In the genomic region with DNA sequence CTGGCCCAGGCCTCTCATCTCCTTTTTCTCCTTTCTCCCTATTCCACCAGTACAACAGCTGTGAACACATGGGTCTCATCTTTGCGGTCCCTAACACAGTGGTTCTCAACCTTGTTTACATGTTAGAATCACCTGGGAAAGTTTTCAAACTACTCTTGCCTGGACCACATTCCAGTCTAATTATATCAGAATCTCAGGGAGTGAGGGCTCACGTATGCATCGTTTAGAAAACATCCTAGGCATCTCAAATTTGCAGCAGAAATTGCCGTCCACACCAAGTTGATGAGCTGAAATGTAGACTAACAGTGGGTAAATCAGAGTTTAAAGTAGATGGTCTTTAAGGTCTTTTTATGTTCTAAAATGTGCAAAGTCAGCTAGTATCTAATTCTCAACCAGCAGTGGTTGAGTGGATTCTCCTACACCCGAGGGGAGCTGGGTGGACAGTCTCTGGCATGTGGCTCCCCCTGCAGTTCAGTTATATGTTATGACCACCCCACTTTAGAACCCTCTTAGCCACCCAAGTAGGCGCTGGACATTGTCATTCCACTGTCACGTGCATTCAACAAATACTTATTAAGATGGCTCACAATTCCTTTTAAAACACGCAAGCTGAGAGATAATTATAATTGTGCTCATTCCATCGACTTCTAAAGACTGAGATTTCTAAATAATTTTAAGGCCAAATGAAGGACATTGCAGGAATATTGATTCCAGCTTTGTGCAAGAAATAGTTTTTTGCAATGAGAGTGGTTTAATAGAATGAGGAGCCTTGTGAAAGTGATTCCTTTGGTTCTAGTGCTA, we compare ENCODE assay signal across 16 cellular contexts. TPM values are rescaled to one million over a fixed set of nuclear protein-coding genes. Genes with fewer than 3 reads are reported as not detected.
A peak's percentile ranks its signal among the peaks of the same experiment; 100 is the strongest.
DNase-seq lines count a peak whose midpoint lies in the region; TF ChIP-seq lines count a peak whose summit lies in the region.
"Not testable (repeated sequence)": the region's sequence is repeated elsewhere in the genome, so short reads cannot be mapped to it uniquely, and the experiment has no call there.
"Had no signal": no experiment of that assay in that cellular context is flagged by ENCODE, and none has a peak within 500 bp of the region (broad histone marks: within the 10 kb centered on the region; RNA-seq: fewer than 3 reads in every experiment).

No MANE protein-coding gene starts in this region.

- BruUV-seq in OCI-LY7 (replicated peaks; lab: Mats Ljungman, UMichigan) = not testable (repeated sequence)

- not testable (repeated sequence) for H3K36me3 Mint-ChIP-seq in type B pancreatic cell

- H3K36me3 ChIP-seq in BJ (ENCODE audit: control insufficient read depth, insufficient read depth, low read length); GM23248 (ENCODE audit: low read depth); OCI-LY7 (ENCODE audit: insufficient read depth, low read length); adipocyte (ENCODE audit: control insufficient read depth, insufficient read depth, low read length, severe bottlenecking); hepatocyte (replicated peaks; ENCODE audit: insufficient read depth, low read depth): not testable (repeated sequence)

- H3K27ac Mint-ChIP-seq in type B pancreatic cell = not testable (repeated sequence)

- in situ Hi-C loops in GM23248 (cut with MboI) = not testable (repeated sequence)

- H3K9ac ChIP-seq in GM23248; adipocyte (ENCODE audit: low read length): not testable (repeated sequence)

- not testable (repeated sequence) for H4K20me1 ChIP-seq in GM23248 (ENCODE audit: insufficient read depth); OCI-LY7 (ENCODE audit: insufficient read depth, low read length); hepatocyte (ENCODE audit: insufficient read depth, poor library complexity, severe bottlenecking)

- DNase-seq in BJ (ENCODE audit: low read depth) (peak; percentile 4), GM23248 (peak; percentile 42), adipocyte (ENCODE audit: low read depth) (peak; percentile 34), choroid plexus epithelial cell (ENCODE audit: low read depth) (peak; percentile 43), myocyte (ENCODE audit: low read depth) (peak; percentile 22)
- DNase-seq in OCI-LY7 (ENCODE audit: low spot score); hepatocyte (ENCODE audit: low spot score); type B pancreatic cell (ENCODE audit: extremely low spot score, unreplicated experiment): not testable (repeated sequence)

- not testable (repeated sequence) for H3K9me3 ChIP-seq in GM23248 (ENCODE audit: low read depth); OCI-LY7 (ENCODE audit: low read length); adipocyte (ENCODE audit: control insufficient read depth, low read length); hepatocyte (ENCODE audit: low read depth)

- peak overlapping the region; percentile 56 for H2AFZ ChIP-seq in GM23248
- H2AFZ ChIP-seq in OCI-LY7 (ENCODE audit: low read length); hepatocyte: not testable (repeated sequence)

- POLR2A ChIA-PET in BJ (lab: Charles Lee); OCI-LY7 (lab: Charles Lee): not testable (repeated sequence)

- H3F3A ChIP-seq in GM23248 (ENCODE audit: insufficient read depth) = peaks cover 20% of the 10 kb centered on the region; the same call in 1 of the 2 replicates

- peak overlapping the region; percentile 47 for H3K27ac ChIP-seq in GM23248
- not testable (repeated sequence) for H3K27ac ChIP-seq in OCI-LY7 (ENCODE audit: low read depth, low read length, poor library complexity, severe bottlenecking); hepatocyte

- not testable (repeated sequence) for H3K4me1 Mint-ChIP-seq in type B pancreatic cell (ENCODE audit: unreplicated experiment)

- H3K4me1 ChIP-seq in GM23248 (ENCODE audit: insufficient read depth) = peaks cover 15% of the 10 kb centered on the region
- not testable (repeated sequence) for H3K4me1 ChIP-seq in OCI-LY7 (ENCODE audit: insufficient read depth, low read length, poor library complexity, severe bottlenecking); adipocyte (ENCODE audit: control insufficient read depth, insufficient read depth, low read length); hepatocyte (ENCODE audit: insufficient read depth)

- intact Hi-C loops in OCI-LY7 (cut with micrococcal nuclease; ENCODE audit: unreplicated experiment) = not testable (repeated sequence)

- not testable (repeated sequence) for H3K4me3 ChIP-seq in BJ (ENCODE audit: low read depth, low read length); GM23248; OCI-LY7 (ENCODE audit: low read depth, low read length, poor library complexity, severe bottlenecking); adipocyte (ENCODE audit: low read length); choroid plexus epithelial cell (ENCODE audit: low read depth, low read length); hepatocyte

- peak; percentile 32 for TF ChIP-seq CTCF in BJ (IDR thresholded peaks at IDR 0.05; ENCODE audit: insufficient read depth, low read depth, low read length)
- peak; percentile 52 for TF ChIP-seq CTCF in OCI-LY7 (conservative IDR thresholded peaks at IDR 0.05; ENCODE audit: low read length)
- TF ChIP-seq CTCF in choroid plexus epithelial cell (conservative IDR thresholded peaks at IDR 0.05; ENCODE audit: low read depth, low read length) = peak; percentile 41
- TF ChIP-seq CTCF in hepatocyte (IDR thresholded peaks at IDR 0.05; ENCODE audit: poor library complexity) = peak; percentile 20
- TF ChIP-seq CTCF in type B pancreatic cell (conservative IDR thresholded peaks at IDR 0.05) = peak; percentile 56

- H3K27me3 ChIP-seq in BJ (ENCODE audit: control insufficient read depth, insufficient read depth, low read length); GM23248 (replicated peaks; ENCODE audit: insufficient read depth); adipocyte (replicated peaks; ENCODE audit: control insufficient read depth, insufficient read depth, low read length); hepatocyte: not testable (repeated sequence)

- CTCF ChIA-PET in BJ (lab: Yijun Ruan, JAX) = interaction anchor here (0.6 to 6.5 kb wide), 9 partner anchors 12 to 27 kb away, joined by 3 to 37 read pairs (median 4); a partner anchor contains a TSS
- CTCF ChIA-PET in OCI-LY7 (lab: Charles Lee; ENCODE audit: unreplicated experiment) = not testable (repeated sequence)

- H3K9me2 ChIP-seq in GM23248 (ENCODE audit: insufficient read depth); OCI-LY7 (ENCODE audit: insufficient read depth, low read length); hepatocyte (replicated peaks; ENCODE audit: insufficient read depth): not testable (repeated sequence)

- WGBS in GM23248 (ENCODE audit: low coverage in 1 of 2, low lambda C conversion rate in 2 of 2, missing lambda C conversion rate in 2 of 2), 2 experiments = 35 to 37% methylated on average over 9 of the region's 9 CpGs
- 46% methylated on average over 9 of the region's 9 CpGs for WGBS in hepatocyte (ENCODE audit: low lambda C conversion rate, missing lambda C conversion rate)

- not testable (repeated sequence) for H3K27me3 Mint-ChIP-seq in type B pancreatic cell

- not testable (repeated sequence) for H3K4me3 Mint-ChIP-seq in type B pancreatic cell

- not testable (repeated sequence) for H3K9me3 Mint-ChIP-seq in type B pancreatic cell

- peak overlapping the region; percentile 28 for H3K4me2 ChIP-seq in GM23248 (ENCODE audit: unreplicated experiment)
- not testable (repeated sequence) for H3K4me2 ChIP-seq in OCI-LY7 (ENCODE audit: low read length); hepatocyte

- H3K79me2 ChIP-seq in GM23248 (ENCODE audit: insufficient read depth); OCI-LY7 (ENCODE audit: insufficient read depth, low read depth, low read length); hepatocyte: not testable (repeated sequence)

RNA-seq across cellular contexts. Expression of a gene that starts 3.8 kb away (rescaled TPM):
- polyA plus RNA-seq in BJ (2011; rRNA removed) = not detected in 2 replicates
- polyA minus RNA-seq in BJ (2011; rRNA and poly(A)+ RNA removed) = not detected in 2 replicates
- total RNA-seq in GM23248 (2014; rRNA removed; shearing (Covaris generic)) = not detected in 2 replicates
- not detected in 2 replicates for polyA plus RNA-seq in GM23248 (2016; fragmentation: Nextera tagmentation; extraction: Ambion mirVana)
- not detected in 2 replicates for total RNA-seq in OCI-LY7 (2014; rRNA removed; shearing (Covaris generic))
- total RNA-seq in OCI-LY7 (2022) = not detected in 2 replicates
- 1.4 and 2.8 TPM in 2 replicates for total RNA-seq in hepatocyte
- 0.84 TPM in 1 of 2 replicates, not detected in the other for polyA plus RNA-seq in hepatocyte
- not detected in 2 replicates for total RNA-seq in myocyte
- polyA plus RNA-seq in myocyte (2012) = not detected
- not detected in 2 replicates for total RNA-seq in type B pancreatic cell (ENCODE audit: low replicate concordance)
- total RNA-seq: glomerular endothelial cell; left lobe of liver; prostate gland; suprapubic skin; T-helper 1 cell treated with Interleukin-12 subunit alpha and Interleukin-12 subunit beta and Interleukin-4 antibody, amounts not matched to agents 30 ng/mL and 1 ng/mL, for 36 hours; vagina had no signal
- polyA plus RNA-seq: neural cell had no signal

RNA-seq across cellular contexts. Expression of a gene that starts 12.1 kb away (rescaled TPM):
- not detected in 2 replicates for polyA plus RNA-seq in BJ (2011; rRNA removed)
- not detected in 2 replicates for polyA minus RNA-seq in BJ (2011; rRNA and poly(A)+ RNA removed)
- not detected in 2 replicates for total RNA-seq in GM23248 (2014; rRNA removed; shearing (Covaris generic))
- not detected in 2 replicates for polyA plus RNA-seq in GM23248 (2016; fragmentation: Nextera tagmentation; extraction: Ambion mirVana)
- total RNA-seq in OCI-LY7 (2014; rRNA removed; shearing (Covaris generic)) = not detected in 2 replicates
- not detected in 2 replicates for total RNA-seq in OCI-LY7 (2022)
- not detected in 2 replicates for total RNA-seq in hepatocyte
- polyA plus RNA-seq in hepatocyte = 1.8 TPM in 1 of 2 replicates, not detected in the other
- total RNA-seq in myocyte = not detected in 2 replicates
- not detected for polyA plus RNA-seq in myocyte (2012)
- not detected in 2 replicates for total RNA-seq in type B pancreatic cell (ENCODE audit: low replicate concordance)
- total RNA-seq: glomerular endothelial cell; left lobe of liver; mononuclear cell; prostate gland; suprapubic skin; T-helper 1 cell treated with Interleukin-12 subunit alpha and Interleukin-12 subunit beta and Interleukin-4 antibody, amounts not matched to agents 30 ng/mL and 1 ng/mL, for 36 hours; vagina had no signal
- polyA plus RNA-seq: neural cell had no signal

RNA-seq across cellular contexts. Expression of a gene that starts 26.7 kb away (rescaled TPM):
- not detected in 2 replicates for polyA plus RNA-seq in BJ (2011; rRNA removed)
- not detected in 2 replicates for polyA minus RNA-seq in BJ (2011; rRNA and poly(A)+ RNA removed)
- not detected in 2 replicates for total RNA-seq in GM23248 (2014; rRNA removed; shearing (Covaris generic))
- polyA plus RNA-seq in GM23248 (2016; fragmentation: Nextera tagmentation; extraction: Ambion mirVana) = not detected in 2 replicates
- not detected in 2 replicates for total RNA-seq in OCI-LY7 (2014; rRNA removed; shearing (Covaris generic))
- not detected in 2 replicates for total RNA-seq in OCI-LY7 (2022)
- total RNA-seq in hepatocyte = 0.92 and 1.1 TPM in 2 replicates
- 0.26 TPM in 1 of 2 replicates, not detected in the other for polyA plus RNA-seq in hepatocyte
- not detected in 2 replicates for total RNA-seq in myocyte
- polyA plus RNA-seq in myocyte (2012) = not detected
- not detected in 2 replicates for total RNA-seq in type B pancreatic cell (ENCODE audit: low replicate concordance)
- total RNA-seq: glomerular endothelial cell; left lobe of liver; mononuclear cell; prostate gland; suprapubic skin; T-helper 1 cell treated with Interleukin-12 subunit alpha and Interleukin-12 subunit beta and Interleukin-4 antibody, amounts not matched to agents 30 ng/mL and 1 ng/mL, for 36 hours; vagina had no signal
- polyA plus RNA-seq: neural cell had no signal

RNA-seq across cellular contexts. Expression of a gene that starts 27.2 kb away (rescaled TPM):
- polyA plus RNA-seq in BJ (2011; rRNA removed) = 57.6 and 80.0 TPM in 2 replicates
- polyA minus RNA-seq in BJ (2011; rRNA and poly(A)+ RNA removed) = 50.7 and 78.8 TPM in 2 replicates
- 85.1 and 88.5 TPM in 2 replicates for total RNA-seq in GM23248 (2014; rRNA removed; shearing (Covaris generic))
- polyA plus RNA-seq in GM23248 (2016; fragmentation: Nextera tagmentation; extraction: Ambion mirVana) = 28.9 and 29.3 TPM in 2 replicates
- total RNA-seq in OCI-LY7 (2014; rRNA removed; shearing (Covaris generic)) = 112 and 120 TPM in 2 replicates
- total RNA-seq in OCI-LY7 (2022) = 127 and 136 TPM in 2 replicates
- total RNA-seq in hepatocyte = 55.5 and 65.7 TPM in 2 replicates
- polyA plus RNA-seq in hepatocyte = 46.0 and 52.9 TPM in 2 replicates
- 28.5 and 28.8 TPM in 2 replicates for total RNA-seq in myocyte
- polyA plus RNA-seq in myocyte (2012) = 31.2 TPM
- 64.8 and 67.3 TPM in 2 replicates for total RNA-seq in type B pancreatic cell (ENCODE audit: low replicate concordance)

RNA-seq across cellular contexts. Expression of a gene that starts 41.4 kb away (rescaled TPM):
- not detected in 2 replicates for polyA plus RNA-seq in BJ (2011; rRNA removed)
- polyA minus RNA-seq in BJ (2011; rRNA and poly(A)+ RNA removed) = not detected in 2 replicates
- not detected in 2 replicates for total RNA-seq in GM23248 (2014; rRNA removed; shearing (Covaris generic))
- not detected in 2 replicates for polyA plus RNA-seq in GM23248 (2016; fragmentation: Nextera tagmentation; extraction: Ambion mirVana)
- total RNA-seq in OCI-LY7 (2014; rRNA removed; shearing (Covaris generic)) = not detected in 2 replicates
- not detected in 2 replicates for total RNA-seq in OCI-LY7 (2022)
- not detected in 2 replicates for total RNA-seq in hepatocyte
- not detected in 2 replicates for polyA plus RNA-seq in hepatocyte
- not detected in 2 replicates for total RNA-seq in myocyte
- not detected for polyA plus RNA-seq in myocyte (2012)
- not detected in 2 replicates for total RNA-seq in type B pancreatic cell (ENCODE audit: low replicate concordance)
- total RNA-seq: glomerular endothelial cell; left lobe of liver; mononuclear cell; suprapubic skin; T-helper 1 cell treated with Interleukin-12 subunit alpha and Interleukin-12 subunit beta and Interleukin-4 antibody, amounts not matched to agents 30 ng/mL and 1 ng/mL, for 36 hours; vagina had no signal
- polyA plus RNA-seq: neural cell had no signal
